In the genomic region with DNA sequence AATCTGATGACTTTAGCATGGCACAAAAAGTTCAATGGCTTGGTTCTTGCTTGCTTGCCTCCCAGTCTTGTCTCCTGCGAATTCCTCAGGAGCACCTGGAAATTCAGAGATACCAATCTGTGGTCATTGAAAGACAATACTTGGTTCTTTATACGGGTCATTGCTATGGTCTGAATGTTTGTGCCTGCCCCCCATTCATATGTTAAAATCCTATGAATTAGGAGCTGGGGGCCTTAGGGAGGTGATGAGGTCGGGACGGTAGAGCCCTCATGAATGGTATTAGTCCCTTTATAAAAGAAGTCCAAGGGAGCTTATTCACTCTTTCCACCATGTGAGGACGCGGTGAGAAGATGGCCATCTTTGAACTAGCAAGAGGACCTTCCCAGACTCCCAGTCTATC, we compare ENCODE assay signal across 6 cellular contexts.
"Had no signal": no experiment of that assay in that cellular context is flagged by ENCODE, and none has a peak within 500 bp of the region (broad histone marks: within the 10 kb centered on the region; RNA-seq: fewer than 3 reads in every experiment).

No MANE protein-coding gene starts in this region.

- ATAC-seq: K562 had no signal

- H3K4me3 ChIP-seq: GM23248, K562 had no signal

- H3K27ac ChIP-seq: GM23248 had no signal

- H2AFZ ChIP-seq: GM23248 had no signal

- DNase-seq: GM23248, H7, HCEC 1CT, IMR-90, KG1 had no signal
